8 cellular contexts compared by ENCODE assay signal in the genomic region with DNA sequence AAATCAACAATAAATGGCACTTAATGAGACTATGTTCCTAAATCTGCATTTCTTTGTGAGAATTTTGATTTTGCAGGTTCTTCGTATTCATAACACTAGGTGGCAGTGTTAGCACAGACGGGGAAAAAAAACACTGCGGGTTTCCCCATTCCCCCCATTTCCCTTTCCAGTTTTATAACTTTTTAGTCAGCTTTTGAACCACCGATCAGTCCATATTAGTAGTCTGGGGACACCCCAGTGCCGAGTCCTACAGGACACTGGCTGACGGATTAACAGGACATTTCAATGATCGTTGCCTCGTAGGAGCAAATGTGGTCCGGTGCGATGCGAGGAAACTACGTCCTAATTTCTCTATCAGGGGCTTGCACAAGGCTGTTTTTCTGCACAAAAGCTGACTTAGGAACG.
DNase-seq lines count a peak whose midpoint lies in the region; ATAC-seq and TF ChIP-seq lines count a peak whose summit lies in the region.

No MANE protein-coding gene starts in this region.

- H3K4me3 ChIP-seq in HL-60 (replicated peaks; ENCODE audit: insufficient read depth, low read length), result no peak overlapping the region

- no peaks in the 10 kb centered on the region for H3K36me3 Mint-ChIP-seq in stimulated activated memory B cell treated with anti-CD40 and anti-IgM and Interleukin-4, amounts not matched to agents 10 μg/mL and 1 μg/mL and 100 μg/mL, for 72 hours

- ATAC-seq in HG03039 (IDR thresholded peaks at IDR 0.05; ENCODE audit: unreplicated experiment), result no peak
- ATAC-seq in stimulated activated memory B cell treated with anti-CD40 and anti-IgM and Interleukin-4, amounts not matched to agents 10 μg/mL and 1 μg/mL and 100 μg/mL, for 72 hours, result no peak

- no peaks in the 10 kb centered on the region for H3K9me3 Mint-ChIP-seq in stimulated activated memory B cell treated with anti-CD40 and anti-IgM and Interleukin-4, amounts not matched to agents 10 μg/mL and 1 μg/mL and 100 μg/mL, for 72 hours

- DNase-seq in Daoy (ENCODE audit: low read depth) (peak; percentile 5), HL-60 (ENCODE audit: low read depth in 1 of 2, low spot score in 1 of 2) (peak in 1 of 2 experiments; percentile 15), SW480 (ENCODE audit: low spot score) (peak; percentile 16), dedifferentiated amniotic fluid mesenchymal stem cell (ENCODE audit: extremely low spot score) (peak; percentile 33), midbrain (lab: John Stamatoyannopoulos, UW) (peak; percentile 56), activated gamma-delta T cell treated with Interleukin-2 at 50 U/mL for 16 hours (no peak)

- no peak overlapping the region for H3K27ac Mint-ChIP-seq in stimulated activated memory B cell treated with anti-CD40 and anti-IgM and Interleukin-4, amounts not matched to agents 10 μg/mL and 1 μg/mL and 100 μg/mL, for 72 hours

- H3K4me1 Mint-ChIP-seq in stimulated activated memory B cell treated with anti-CD40 and anti-IgM and Interleukin-4, amounts not matched to agents 10 μg/mL and 1 μg/mL and 100 μg/mL, for 72 hours, result no peaks in the 10 kb centered on the region

- peaks cover 9% of the 10 kb centered on the region for H3K27me3 ChIP-seq in HL-60 (ENCODE audit: insufficient read depth, poor library complexity, severe bottlenecking)

- H3K27ac ChIP-seq in HL-60 (replicated peaks), result no peak overlapping the region

- peak; percentile 55 for TF ChIP-seq CTCF in HL-60 (IDR thresholded peaks at IDR 0.05; ENCODE audit: insufficient read depth, low read length)

- peaks cover 17% of the 10 kb centered on the region for H3K27me3 Mint-ChIP-seq in stimulated activated memory B cell treated with anti-CD40 and anti-IgM and Interleukin-4, amounts not matched to agents 10 μg/mL and 1 μg/mL and 100 μg/mL, for 72 hours

- no peak overlapping the region for H3K4me3 Mint-ChIP-seq in stimulated activated memory B cell treated with anti-CD40 and anti-IgM and Interleukin-4, amounts not matched to agents 10 μg/mL and 1 μg/mL and 100 μg/mL, for 72 hours
